16 cellular contexts compared by ENCODE assay signal in the genomic region with DNA sequence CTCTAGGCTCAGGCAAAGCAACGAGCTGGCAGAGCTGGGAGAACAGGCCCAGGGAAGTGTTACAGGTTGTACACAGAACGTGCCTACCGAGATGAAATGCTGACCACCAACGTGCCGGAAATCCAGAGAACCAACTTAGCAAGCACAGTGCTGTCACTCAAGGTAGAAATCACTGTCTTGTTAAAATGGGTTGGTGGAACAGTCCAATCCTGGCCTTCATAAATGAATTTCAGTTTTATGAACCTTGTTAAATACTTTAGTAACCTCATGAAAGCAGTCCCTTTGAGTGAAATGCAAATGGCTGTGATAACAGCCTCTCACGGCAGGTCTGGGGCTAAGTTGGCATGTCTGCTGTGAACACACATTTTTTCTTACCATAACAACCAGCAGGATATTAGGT. TPM values are rescaled to one million over a fixed set of nuclear protein-coding genes. Genes with fewer than 3 reads are reported as not detected.
A peak's percentile ranks its signal among the peaks of the same experiment; 100 is the strongest.
DNase-seq lines count a peak whose midpoint lies in the region; ATAC-seq and TF ChIP-seq lines count a peak whose summit lies in the region.
"Had no signal": no experiment of that assay in that cellular context is flagged by ENCODE, and none has a peak within 500 bp of the region (broad histone marks: within the 10 kb centered on the region; RNA-seq: fewer than 3 reads in every experiment).

No MANE protein-coding gene starts in this region.

- H3K79me2 ChIP-seq in GM23248 (ENCODE audit: insufficient read depth), result no peaks in the 10 kb centered on the region

- H3K9me3 Mint-ChIP-seq in activated naive CD8-positive, alpha-beta T cell treated with anti-CD3 and anti-CD28 coated beads for 36 hours, result no peaks in the 10 kb centered on the region

- no peak overlapping the region for H3K4me3 ChIP-seq in GM23248
- no peak overlapping the region for H3K4me3 ChIP-seq in prostate gland
- H3K4me3 ChIP-seq: esophagus squamous epithelium, sigmoid colon, SJCRH30, transverse colon had no signal

- no peaks in the 10 kb centered on the region for H3K9me2 ChIP-seq in GM23248 (ENCODE audit: insufficient read depth)

- peak overlapping the region; percentile 46 for H3K4me2 ChIP-seq in GM23248 (ENCODE audit: unreplicated experiment)

- H3K36me3 ChIP-seq in GM23248 (ENCODE audit: low read depth), result peaks cover 71% of the 10 kb centered on the region
- peaks cover 6 to 14% of the 10 kb centered on the region in 2 donors for H3K36me3 ChIP-seq in prostate gland

- DNase-seq in GM23248 (peak; percentile 35), prostate gland (ENCODE audit: low spot score) (peak; percentile 23), anterior cingulate cortex (lab: John Stamatoyannopoulos, UW) (no peak), NCI-H526 (lab: John Stamatoyannopoulos, UW) (no peak), HCEC 1CT (no peak)
- no peak for DNase-seq in activated naive CD8-positive, alpha-beta T cell treated with anti-CD3 and anti-CD28 coated beads for 36 hours
- no peak for DNase-seq in activated T-cell treated with anti-CD3 and anti-CD28 coated beads, Interleukin-2, amount 50 U/mL, for 1 hour
- DNase-seq: activated CD4-positive, CD25-positive, alpha-beta regulatory T cell; central memory CD4-positive, alpha-beta T cell; esophagus squamous epithelium; NCI-H1930; NCI-H82; sigmoid colon; SJCRH30; transverse colon had no signal

- H3K4me1 ChIP-seq in GM23248 (ENCODE audit: insufficient read depth) (peaks cover 14% of the 10 kb centered on the region), prostate gland (replicated peaks) (no peaks in the 10 kb centered on the region)
- H3K4me1 ChIP-seq: esophagus squamous epithelium, sigmoid colon, SJCRH30, transverse colon had no signal

- peak; percentile 6 for ATAC-seq in GM18511 (IDR thresholded peaks at IDR 0.05; ENCODE audit: unreplicated experiment)

- H3K4me3 Mint-ChIP-seq in activated naive CD8-positive, alpha-beta T cell treated with anti-CD3 and anti-CD28 coated beads for 36 hours, result no peak overlapping the region

- TF ChIP-seq CTCF in prostate gland (IDR thresholded peaks at IDR 0.05), result no peak

- TF ChIP-seq POLR2A in prostate gland (IDR thresholded peaks at IDR 0.05), result no peak

- in situ Hi-C loops in GM23248 (cut with MboI), result loop anchor here (10.0 kb wide), 1 partner anchor 168 kb away; no protein-coding TSS in a partner anchor

- H3K9ac ChIP-seq in GM23248, result peak overlapping the region; percentile 16; the same call in 1 of the 2 replicates

- H3K9me3 ChIP-seq in GM23248 (ENCODE audit: low read depth) (no peaks in the 10 kb centered on the region), prostate gland (no peaks in the 10 kb centered on the region)
- H3K9me3 ChIP-seq: esophagus squamous epithelium, sigmoid colon, SJCRH30, transverse colon had no signal

- WGBS in GM23248 (ENCODE audit: low coverage in 1 of 2, low lambda C conversion rate in 2 of 2, missing lambda C conversion rate in 2 of 2), 2 experiments, result 68 to 73% methylated on average over 6 of the region's 6 CpGs
- 37% methylated on average over 6 of the region's 6 CpGs for WGBS in prostate gland

- peaks cover 7% of the 10 kb centered on the region for H3K4me1 Mint-ChIP-seq in activated naive CD8-positive, alpha-beta T cell treated with anti-CD3 and anti-CD28 coated beads for 36 hours

- peak overlapping the region; percentile 70 for H3K27ac Mint-ChIP-seq in activated naive CD8-positive, alpha-beta T cell treated with anti-CD3 and anti-CD28 coated beads for 36 hours

- H3K27ac ChIP-seq in GM23248 (peak overlapping the region; percentile 63), prostate gland (no peak overlapping the region)
- H3K27ac ChIP-seq: esophagus squamous epithelium, sigmoid colon, SJCRH30, transverse colon had no signal

- peaks cover 37% of the 10 kb centered on the region for H3F3A ChIP-seq in GM23248 (ENCODE audit: insufficient read depth)

- intact Hi-C loops in prostate gland (cut with DNase I), result no loop called here

- H3K27me3 ChIP-seq in GM23248 (replicated peaks; ENCODE audit: insufficient read depth) (no peaks in the 10 kb centered on the region), prostate gland (replicated peaks; ENCODE audit: insufficient read depth) (no peaks in the 10 kb centered on the region)
- H3K27me3 ChIP-seq: esophagus squamous epithelium, sigmoid colon, SJCRH30, transverse colon had no signal

- no peak overlapping the region for H2AFZ ChIP-seq in GM23248

- H4K20me1 ChIP-seq in GM23248 (ENCODE audit: insufficient read depth), result no peaks in the 10 kb centered on the region

- peaks cover 11% of the 10 kb centered on the region for H3K36me3 Mint-ChIP-seq in activated naive CD8-positive, alpha-beta T cell treated with anti-CD3 and anti-CD28 coated beads for 36 hours

- no peaks in the 10 kb centered on the region for H3K27me3 Mint-ChIP-seq in activated naive CD8-positive, alpha-beta T cell treated with anti-CD3 and anti-CD28 coated beads for 36 hours

RNA-seq across cellular contexts. Expression of a gene that starts 29.0 kb away (rescaled TPM):
- total RNA-seq in GM23248 (2014; rRNA removed; shearing (Covaris generic)), result 2.1 and 3.5 TPM in 2 replicates
- polyA plus RNA-seq in GM23248 (2016; fragmentation: Nextera tagmentation; extraction: Ambion mirVana), result 2.6 and 2.8 TPM in 2 replicates
- 1 to 10 TPM; 7.5 to 7.8 TPM for total RNA-seq in activated naive CD8-positive, alpha-beta T cell treated with anti-CD3 and anti-CD28 coated beads for 36 hours
- total RNA-seq in prostate gland, result 1 to 10 TPM; 2.9 to 4.0 TPM

RNA-seq across cellular contexts. Expression of a gene that starts 33.4 kb away (rescaled TPM):
- 27.3 and 33.1 TPM in 2 replicates for total RNA-seq in GM23248 (2014; rRNA removed; shearing (Covaris generic))
- polyA plus RNA-seq in GM23248 (2016; fragmentation: Nextera tagmentation; extraction: Ambion mirVana), result 34.4 and 39.0 TPM in 2 replicates
- total RNA-seq in activated naive CD8-positive, alpha-beta T cell treated with anti-CD3 and anti-CD28 coated beads for 36 hours, result 10 to 100 TPM; 48.6 to 56.7 TPM
- 10 to 100 TPM; 35.7 to 52.9 TPM for total RNA-seq in prostate gland

Comparison
In these comparisons a context has a peak if more than half of its experiments do, and no peak if none do; other contexts are left out.
1. DNase-seq: peak in GM23248 (single experiment) and prostate gland (single experiment); none in activated naive CD8-positive, alpha-beta T cell treated with anti-CD3 and anti-CD28 coated beads for 36 hours (single experiment), activated T-cell treated with anti-CD3 and anti-CD28 coated beads, Interleukin-2, amount 50 U/mL, for 1 hour (single experiment), anterior cingulate cortex (0 of 58), NCI-H526 (0 of 2) and HCEC 1CT (single experiment).